Comparison of ENCODE assay signal across 1 cellular context in genomic region chr4:185941476-185941875, GRCh38.
TF ChIP-seq lines count a peak whose summit lies in the region.

No MANE protein-coding gene starts in this region.

TF ChIP-seq in GM23338, 12 proteins besides CTCF, POLR2A, EP300 and RAD21 (continued from another document):
- TF ChIP-seq REST (IDR thresholded peaks at IDR 0.05; ENCODE audit: unreplicated experiment), result no peak
